Comparison of ENCODE assay signal across 8 cellular contexts in the genomic region with DNA sequence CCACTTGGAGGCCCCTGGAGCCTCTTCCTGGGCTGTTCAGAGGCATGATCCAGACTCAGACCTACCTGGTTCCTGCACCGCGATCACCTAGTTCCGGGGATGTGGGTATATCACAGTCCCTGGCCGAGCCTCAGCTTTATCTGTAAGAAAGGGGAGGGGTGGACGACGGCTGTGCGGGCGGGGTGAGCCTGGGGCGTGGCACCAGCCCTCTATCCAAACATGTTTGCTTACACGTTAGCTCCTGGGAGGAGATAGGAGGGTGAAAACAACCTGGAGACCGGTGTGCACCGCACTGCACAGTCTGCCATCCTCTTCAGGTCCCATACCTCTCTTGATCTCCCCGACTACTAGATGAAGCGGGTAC. TPM values are rescaled to one million over a fixed set of nuclear protein-coding genes. Genes with fewer than 3 reads are reported as not detected.
DNase-seq lines count a peak whose midpoint lies in the region; ATAC-seq, FAIRE-seq and TF ChIP-seq lines count a peak whose summit lies in the region.

No MANE protein-coding gene starts in this region.

- no peak for ATAC-seq in HG03432 (IDR thresholded peaks at IDR 0.05; ENCODE audit: unreplicated experiment)

- TF ChIP-seq CTCF in fibroblast of the aortic adventitia (IDR thresholded peaks at IDR 0.05; ENCODE audit: insufficient read depth, low read length) (no peak), retinal pigment epithelial cell (conservative IDR thresholded peaks at IDR 0.05; ENCODE audit: low read depth, low read length) (no peak)

- no peak for TF ChIP-seq POLR2A in H54 (IDR thresholded peaks at IDR 0.05; ENCODE audit: low read depth, low read length)

- H3K4me3 ChIP-seq in fibroblast of the aortic adventitia (ENCODE audit: low read depth, low read length), result peak overlapping the region; percentile 68
- peak overlapping the region; percentile 65 for H3K4me3 ChIP-seq in retinal pigment epithelial cell (ENCODE audit: low read length)

- DNase-seq in H54 (ENCODE audit: insufficient read length, low spot score) (peak; percentile 84), SW480 (ENCODE audit: low spot score) (peak; percentile 27), fibroblast of the aortic adventitia (ENCODE audit: low read depth) (no peak), retinal pigment epithelial cell (ENCODE audit: low read depth) (no peak), NCI-H187 (lab: John Stamatoyannopoulos, UW) (no peak), NCI-H2081 treated with DMSO at 0.1 percent for 48 hours (lab: John Stamatoyannopoulos, UW) (no peak), KG1 (lab: John Stamatoyannopoulos, UW) (no peak)

- peak; percentile 75 for FAIRE-seq in H54 (lab: Jason Lieb, UNC)

RNA-seq across cellular contexts. Expression of a gene that starts 1.2 kb away (rescaled TPM):
- 16.2 and 37.5 TPM in 2 replicates for total RNA-seq in fibroblast of the aortic adventitia (ENCODE audit: low replicate concordance)

Comparison
In these comparisons a context has a peak if more than half of its experiments do, and no peak if none do; other contexts are left out.
1. DNase-seq: peak in H54 (single experiment) and SW480 (single experiment); none in fibroblast of the aortic adventitia (single experiment), retinal pigment epithelial cell (single experiment), NCI-H187 (0 of 2), NCI-H2081 treated with DMSO at 0.1 percent for 48 hours (single experiment) and KG1 (single experiment).